In the genomic region with DNA sequence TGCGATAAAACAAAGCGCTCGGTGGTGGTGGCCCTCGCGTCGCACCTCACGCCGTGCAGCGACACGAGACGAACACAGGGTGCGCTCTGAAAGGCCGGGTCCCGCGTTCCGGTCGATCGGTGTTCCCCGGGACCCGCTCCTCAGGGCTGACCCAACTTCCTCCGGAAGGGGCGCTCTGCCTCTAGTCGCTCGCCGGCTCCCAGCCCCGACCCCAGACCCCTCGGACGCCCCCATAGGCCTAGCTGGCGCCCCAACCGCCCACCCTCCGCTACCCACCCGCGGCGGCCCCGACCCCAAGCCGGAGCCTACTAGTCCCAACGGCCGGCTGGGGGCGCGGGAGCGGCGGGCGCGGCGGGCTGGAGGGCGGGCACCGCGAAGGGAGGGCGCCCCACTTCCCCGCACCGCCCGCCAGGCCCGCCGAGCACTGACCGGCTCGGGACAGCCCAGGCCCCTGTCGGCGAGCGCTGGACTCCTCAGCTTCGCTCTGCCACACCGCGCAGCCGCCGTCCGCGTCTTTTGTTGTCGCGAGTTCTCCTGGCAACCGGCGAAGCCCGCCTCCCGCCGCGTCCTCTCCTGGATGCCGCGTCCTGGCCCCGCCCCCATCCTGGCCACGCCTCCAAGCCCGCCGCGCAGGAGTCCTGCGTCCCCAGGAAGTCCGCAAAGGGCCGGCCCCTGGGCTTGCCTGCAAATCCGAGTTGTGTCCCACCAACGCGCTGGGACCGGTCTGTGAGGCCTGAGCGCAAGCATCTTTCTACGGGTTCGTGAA, we compare ENCODE assay signal across 8 cellular contexts. TPM values are rescaled to one million over a fixed set of nuclear protein-coding genes. Genes with fewer than 3 reads are reported as not detected.
DNase-seq lines count a peak whose midpoint lies in the region; ATAC-seq and TF ChIP-seq lines count a peak whose summit lies in the region.

A gene with protein sequence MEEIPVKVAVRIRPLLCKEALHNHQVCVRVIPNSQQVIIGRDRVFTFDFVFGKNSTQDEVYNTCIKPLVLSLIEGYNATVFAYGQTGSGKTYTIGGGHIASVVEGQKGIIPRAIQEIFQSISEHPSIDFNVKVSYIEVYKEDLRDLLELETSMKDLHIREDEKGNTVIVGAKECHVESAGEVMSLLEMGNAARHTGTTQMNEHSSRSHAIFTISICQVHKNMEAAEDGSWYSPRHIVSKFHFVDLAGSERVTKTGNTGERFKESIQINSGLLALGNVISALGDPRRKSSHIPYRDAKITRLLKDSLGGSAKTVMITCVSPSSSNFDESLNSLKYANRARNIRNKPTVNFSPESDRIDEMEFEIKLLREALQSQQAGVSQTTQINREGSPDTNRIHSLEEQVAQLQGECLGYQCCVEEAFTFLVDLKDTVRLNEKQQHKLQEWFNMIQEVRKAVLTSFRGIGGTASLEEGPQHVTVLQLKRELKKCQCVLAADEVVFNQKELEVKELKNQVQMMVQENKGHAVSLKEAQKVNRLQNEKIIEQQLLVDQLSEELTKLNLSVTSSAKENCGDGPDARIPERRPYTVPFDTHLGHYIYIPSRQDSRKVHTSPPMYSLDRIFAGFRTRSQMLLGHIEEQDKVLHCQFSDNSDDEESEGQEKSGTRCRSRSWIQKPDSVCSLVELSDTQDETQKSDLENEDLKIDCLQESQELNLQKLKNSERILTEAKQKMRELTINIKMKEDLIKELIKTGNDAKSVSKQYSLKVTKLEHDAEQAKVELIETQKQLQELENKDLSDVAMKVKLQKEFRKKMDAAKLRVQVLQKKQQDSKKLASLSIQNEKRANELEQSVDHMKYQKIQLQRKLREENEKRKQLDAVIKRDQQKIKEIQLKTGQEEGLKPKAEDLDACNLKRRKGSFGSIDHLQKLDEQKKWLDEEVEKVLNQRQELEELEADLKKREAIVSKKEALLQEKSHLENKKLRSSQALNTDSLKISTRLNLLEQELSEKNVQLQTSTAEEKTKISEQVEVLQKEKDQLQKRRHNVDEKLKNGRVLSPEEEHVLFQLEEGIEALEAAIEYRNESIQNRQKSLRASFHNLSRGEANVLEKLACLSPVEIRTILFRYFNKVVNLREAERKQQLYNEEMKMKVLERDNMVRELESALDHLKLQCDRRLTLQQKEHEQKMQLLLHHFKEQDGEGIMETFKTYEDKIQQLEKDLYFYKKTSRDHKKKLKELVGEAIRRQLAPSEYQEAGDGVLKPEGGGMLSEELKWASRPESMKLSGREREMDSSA (N-terminal part only) (minus strand): TSS at position 491 of the 766 bp plus-strand sequence. CDS start 5,841 bp downstream, outside the sequence.

- H3K27ac ChIP-seq in GM23338 (ENCODE audit: low read depth): peak within 1 kb of the TSS; percentile 94
- H3K27ac ChIP-seq in naive thymus-derived CD4-positive, alpha-beta T cell (ENCODE audit: low read depth, low read length): peak within 1 kb of the TSS; percentile 96

- no peaks in the 10 kb centered on the region for H3K9me3 Mint-ChIP-seq in GM23338
- H3K9me3 Mint-ChIP-seq in naive thymus-derived CD4-positive, alpha-beta T cell: no peaks in the 10 kb centered on the region
- H3K9me3 Mint-ChIP-seq in stimulated activated memory B cell treated with anti-CD40 and anti-IgM and Interleukin-4, amounts not matched to agents 10 μg/mL and 1 μg/mL and 100 μg/mL, for 72 hours: no peaks in the 10 kb centered on the region

- H3K36me3 Mint-ChIP-seq in GM23338 (ENCODE audit: low read depth): no peaks in the 10 kb centered on the region
- no peaks in the 10 kb centered on the region for H3K36me3 Mint-ChIP-seq in naive thymus-derived CD4-positive, alpha-beta T cell
- H3K36me3 Mint-ChIP-seq in stimulated activated memory B cell treated with anti-CD40 and anti-IgM and Interleukin-4, amounts not matched to agents 10 μg/mL and 1 μg/mL and 100 μg/mL, for 72 hours: no peaks in the 10 kb centered on the region

- CTCF ChIA-PET in naive thymus-derived CD4-positive, alpha-beta T cell (lab: Charles Lee): interaction anchor here (0.6 to 1.4 kb wide), 7 partner anchors 9 to 283 kb away, joined by 3 to 5 read pairs (median 4); a partner anchor contains a TSS

- intact Hi-C loops in naive thymus-derived CD4-positive, alpha-beta T cell (cut with micrococcal nuclease): loop anchor here (1.0 to 10.0 kb wide), 13 partner anchors 11 to 1884 kb away; a partner anchor contains a TSS

- H3K79me2 ChIP-seq in GM23338 (replicated peaks; ENCODE audit: insufficient read depth): no peaks in the 10 kb centered on the region

- no peaks in the 10 kb centered on the region for H3K27me3 ChIP-seq in GM23338 (ENCODE audit: insufficient read depth)
- H3K27me3 ChIP-seq in naive thymus-derived CD4-positive, alpha-beta T cell (ENCODE audit: control insufficient read depth in 2 of 2, insufficient read depth in 2 of 2, low read length in 2 of 2): no peaks in the 10 kb centered on the region

- no peaks in the 10 kb centered on the region for H3K36me3 ChIP-seq in GM23338 (ENCODE audit: insufficient read depth)
- no peaks in the 10 kb centered on the region for H3K36me3 ChIP-seq in naive thymus-derived CD4-positive, alpha-beta T cell (ENCODE audit: control insufficient read depth in 2 of 3, insufficient read depth in 3 of 3, low read length in 3 of 3)

- peak within 1 kb of the TSS; percentile 54 for H3K4me3 ChIP-seq in GM23338
- peak within 1 kb of the TSS; percentile 59 for H3K4me3 ChIP-seq in naive thymus-derived CD4-positive, alpha-beta T cell (ENCODE audit: low read length)

- H3K4me1 Mint-ChIP-seq in GM23338: peaks cover 11% of the 10 kb centered on the region; the same call in 2 of the 3 replicates
- H3K4me1 Mint-ChIP-seq in naive thymus-derived CD4-positive, alpha-beta T cell: peaks cover 0 to 20% (median 13%) of the 10 kb centered on the region in 7 donors
- peaks cover 18% of the 10 kb centered on the region for H3K4me1 Mint-ChIP-seq in stimulated activated memory B cell treated with anti-CD40 and anti-IgM and Interleukin-4, amounts not matched to agents 10 μg/mL and 1 μg/mL and 100 μg/mL, for 72 hours

- TF ChIP-seq CTCF in GM23338 (conservative IDR thresholded peaks at IDR 0.05; ENCODE audit: low read depth in 2 of 2): peak in 1 of 2 experiments; percentile 42

- peak within 1 kb of the TSS; percentile 78 for H3K4me3 Mint-ChIP-seq in GM23338
- H3K4me3 Mint-ChIP-seq in naive thymus-derived CD4-positive, alpha-beta T cell: peak within 1 kb of the TSS; percentile 87 to 96 (median 92)
- H3K4me3 Mint-ChIP-seq in stimulated activated memory B cell treated with anti-CD40 and anti-IgM and Interleukin-4, amounts not matched to agents 10 μg/mL and 1 μg/mL and 100 μg/mL, for 72 hours: peak within 1 kb of the TSS; percentile 88

- no peaks in the 10 kb centered on the region for H3K9me2 ChIP-seq in GM23338 (ENCODE audit: insufficient read depth)

- no peaks in the 10 kb centered on the region for H3K4me1 ChIP-seq in GM23338 (ENCODE audit: insufficient read depth)
- H3K4me1 ChIP-seq in naive thymus-derived CD4-positive, alpha-beta T cell (ENCODE audit: control insufficient read depth in 2 of 2, insufficient read depth in 2 of 2, low read length in 2 of 2): peaks cover 4 to 8% of the 10 kb centered on the region in 2 donors

- POLR2A ChIA-PET in naive thymus-derived CD4-positive, alpha-beta T cell (lab: Charles Lee): interaction anchor here (0.6 to 4.6 kb wide), 8 partner anchors 12 to 1661 kb away, joined by 3 to 44 read pairs (median 4); a partner anchor contains a TSS

- ATAC-seq in GM23338: peak; percentile 93
- ATAC-seq in naive thymus-derived CD4-positive, alpha-beta T cell: peak; percentile 94
- ATAC-seq in stimulated activated memory B cell treated with anti-CD40 and anti-IgM and Interleukin-4, amounts not matched to agents 10 μg/mL and 1 μg/mL and 100 μg/mL, for 72 hours: peak; percentile 96

- H3K27me3 Mint-ChIP-seq in GM23338 (ENCODE audit: insufficient read depth, low read depth, poor library complexity): peaks cover 6% of the 10 kb centered on the region
- no peaks in the 10 kb centered on the region for H3K27me3 Mint-ChIP-seq in naive thymus-derived CD4-positive, alpha-beta T cell
- H3K27me3 Mint-ChIP-seq in stimulated activated memory B cell treated with anti-CD40 and anti-IgM and Interleukin-4, amounts not matched to agents 10 μg/mL and 1 μg/mL and 100 μg/mL, for 72 hours: no peaks in the 10 kb centered on the region

- no peaks in the 10 kb centered on the region for H4K20me1 ChIP-seq in GM23338 (replicated peaks; ENCODE audit: insufficient read depth)

- peak within 1 kb of the TSS; percentile 98 for H3K27ac Mint-ChIP-seq in GM23338
- peak within 1 kb of the TSS; percentile 89 to 98 (median 96) for H3K27ac Mint-ChIP-seq in naive thymus-derived CD4-positive, alpha-beta T cell
- H3K27ac Mint-ChIP-seq in stimulated activated memory B cell treated with anti-CD40 and anti-IgM and Interleukin-4, amounts not matched to agents 10 μg/mL and 1 μg/mL and 100 μg/mL, for 72 hours: peak within 1 kb of the TSS; percentile 91

- H3K9me3 ChIP-seq in naive thymus-derived CD4-positive, alpha-beta T cell (ENCODE audit: control insufficient read depth in 2 of 3, low read length in 3 of 3): no peaks in the 10 kb centered on the region

- H3F3A ChIP-seq in GM23338 (replicated peaks; ENCODE audit: low read depth): no peaks in the 10 kb centered on the region

- peak within 1 kb of the TSS; percentile 80 for H2AFZ ChIP-seq in GM23338

- H3K4me2 ChIP-seq in GM23338: peak within 1 kb of the TSS; percentile 71

- peak; percentile 98 for DNase-seq in EL
- DNase-seq in GM23338 (ENCODE audit: low spot score): peak; percentile 98
- DNase-seq in LHCN-M2 (ENCODE audit: low read depth): peak; percentile 95
- DNase-seq in RKO (ENCODE audit: low spot score): peak; percentile 97
- peak; percentile 90 to 95 for DNase-seq in activated T-helper 1 cell treated with anti-CD3 and anti-CD28 coated beads, Interleukin-2, amount 50 U/mL, for 16 hours (ENCODE audit: low read depth in 1 of 2, low spot score in 1 of 2)
- DNase-seq in fibroblast of gingiva (ENCODE audit: low read depth): peak; percentile 98
- peak; percentile 91 to 99 (median 93) for DNase-seq in naive thymus-derived CD4-positive, alpha-beta T cell

TF ChIP-seq in GM23338, 12 proteins besides CTCF, POLR2A, EP300 and RAD21 (continues in another document):
- TF ChIP-seq NANOG (IDR thresholded peaks at IDR 0.05; ENCODE audit: borderline replicate concordance): no peak
- TF ChIP-seq POLR2AphosphoS5 (IDR thresholded peaks at IDR 0.05; ENCODE audit: low read depth): peak; percentile 87

RNA-seq across cellular contexts. Expression of the gene that starts here (rescaled TPM):
- 3.3 and 3.9 TPM in 2 replicates for total RNA-seq in GM23338 (2014; rRNA removed; shearing (Covaris generic))
- polyA plus RNA-seq in GM23338 (2016; fragmentation: Nextera tagmentation; extraction: Ambion mirVana): 4.7 and 8.2 TPM in 2 replicates
- total RNA-seq in LHCN-M2 (2014; rRNA removed): 0.80 and 0.96 TPM in 2 replicates
- polyA plus RNA-seq in LHCN-M2 (2012): 0.30 TPM
- 1 to 10 TPM; 3.5 to 6.7 (median 5.3) TPM for total RNA-seq in naive thymus-derived CD4-positive, alpha-beta T cell
- polyA plus RNA-seq in naive thymus-derived CD4-positive, alpha-beta T cell: 1 to 10 TPM; 1.3 to 2.0 TPM

Comparison
In these comparisons a context has a peak if more than half of its experiments do, and no peak if none do; other contexts are left out.
1. Peak in every context shown above with its lines: DNase-seq, ATAC-seq, H3K4me3 ChIP-seq and H3K27ac ChIP-seq.
2. Peak in DNase-seq in LHCN-M2; RNA of the gene not detected or under 1 TPM.